Comparison of ENCODE assay signal across 20 cellular contexts in the genomic region with DNA sequence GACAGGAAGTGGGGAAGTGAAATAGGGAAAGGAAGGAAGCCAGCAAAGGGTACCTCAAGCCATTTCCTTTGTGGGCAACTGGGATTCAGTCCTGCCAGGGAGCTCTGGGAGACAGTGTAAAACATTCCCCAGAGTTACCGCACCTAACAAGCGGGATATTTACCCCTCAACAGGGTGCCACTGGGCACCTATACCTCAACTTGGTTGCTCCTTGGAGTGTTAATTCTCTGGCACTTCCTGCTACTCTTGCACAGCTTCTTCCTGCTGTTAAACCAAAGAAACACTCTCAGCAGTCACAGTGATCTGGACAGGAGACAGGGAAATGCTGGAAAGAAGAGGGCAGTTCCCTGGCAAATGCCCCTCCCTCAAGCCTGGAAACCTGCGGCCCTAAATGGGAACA.
DNase-seq lines count a peak whose midpoint lies in the region; ATAC-seq, FAIRE-seq and TF ChIP-seq lines count a peak whose summit lies in the region.
"Had no signal": no experiment of that assay in that cellular context is flagged by ENCODE, and none has a peak within 500 bp of the region (broad histone marks: within the 10 kb centered on the region; RNA-seq: fewer than 3 reads in every experiment).

No MANE protein-coding gene starts in this region.

- no peaks in the 10 kb centered on the region for H3K9me2 ChIP-seq in PC-3 (replicated peaks; ENCODE audit: low read length)

- no peaks in the 10 kb centered on the region for H3F3A ChIP-seq in PC-3 (ENCODE audit: low read length, unreplicated experiment)

- H3K4me3 ChIP-seq in left ventricle myocardium inferior (no peak overlapping the region), kidney (ENCODE audit: low read length in 2 of 2) (no peak overlapping the region), thyroid gland (replicated peaks in 1 of 3) (no peak overlapping the region), PC-3 (ENCODE audit: low read length) (no peak overlapping the region)
- H3K4me3 ChIP-seq: HAP-1, pancreas, Peyer's patch, smooth muscle cell had no signal

- peaks cover 50% of the 10 kb centered on the region for H3K4me1 Mint-ChIP-seq in WTC11
- H3K4me1 Mint-ChIP-seq: naive thymus-derived CD4-positive, alpha-beta T cell had no signal

- H4K20me1 ChIP-seq in PC-3 (ENCODE audit: low read length): no peaks in the 10 kb centered on the region

- H3K79me2 ChIP-seq in PC-3 (ENCODE audit: low read length): no peaks in the 10 kb centered on the region

- no peak for FAIRE-seq in kidney (lab: Jason Lieb, UNC)
- FAIRE-seq: pancreas had no signal

- H3K36me3 ChIP-seq in left ventricle myocardium inferior (no peaks in the 10 kb centered on the region), kidney (ENCODE audit: control insufficient read depth in 1 of 2, insufficient read depth in 2 of 2, low read length in 2 of 2) (no peaks in the 10 kb centered on the region), thyroid gland (no peaks in the 10 kb centered on the region), PC-3 (ENCODE audit: low read depth, low read length) (no peaks in the 10 kb centered on the region)
- H3K36me3 ChIP-seq: HAP-1, pancreas, Peyer's patch had no signal

- H3K27me3 ChIP-seq in left ventricle myocardium inferior (ENCODE audit: low read depth) (no peaks in the 10 kb centered on the region), thyroid gland (no peaks in the 10 kb centered on the region), PC-3 (ENCODE audit: low read length) (no peaks in the 10 kb centered on the region)
- H3K27me3 ChIP-seq: pancreas, Peyer's patch had no signal

- POLR2A ChIA-PET in WTC11 (lab: Charles Lee) (no interaction called here), PC-3 (lab: Charles Lee; ENCODE audit: unreplicated experiment) (no interaction called here)

- peaks cover 57% of the 10 kb centered on the region for H3K4me1 ChIP-seq in left ventricle myocardium inferior
- peaks cover 14 to 21% of the 10 kb centered on the region in 2 donors for H3K4me1 ChIP-seq in kidney (ENCODE audit: control insufficient read depth in 1 of 2, insufficient read depth in 1 of 2, low read depth in 1 of 2, low read length in 2 of 2)
- H3K4me1 ChIP-seq in thyroid gland: peaks cover 28 to 35% of the 10 kb centered on the region in 2 donors
- H3K4me1 ChIP-seq in PC-3 (ENCODE audit: insufficient read depth, low read length): peaks cover 6% of the 10 kb centered on the region

- ATAC-seq in left cardiac atrium (no peak), WTC11 (peak; percentile 14), PC-3 (no peak)
- ATAC-seq: activated naive CD8-positive, alpha-beta T cell treated with anti-CD3 and anti-CD28 coated beads, Interleukin-2, amount 50 U/mL, for 24 hours; activated T-helper 17 cell treated with anti-CD3 and anti-CD28 coated beads, Interleukin-2, amount 50 U/mL, for 72 hours; naive thymus-derived CD4-positive, alpha-beta T cell had no signal

- H3K4me2 ChIP-seq in PC-3 (ENCODE audit: low read length): no peak overlapping the region

- TF ChIP-seq POLR2A in thyroid gland (IDR thresholded peaks at IDR 0.05): no peak

- H3K27ac Mint-ChIP-seq in WTC11: peak overlapping the region; percentile 96
- H3K27ac Mint-ChIP-seq: activated naive CD8-positive, alpha-beta T cell treated with anti-CD3 and anti-CD28 coated beads, Interleukin-2, amount 50 U/mL, for 24 hours; activated T-helper 17 cell treated with anti-CD3 and anti-CD28 coated beads, Interleukin-2, amount 50 U/mL, for 72 hours; naive thymus-derived CD4-positive, alpha-beta T cell had no signal

- no peak overlapping the region for H2AFZ ChIP-seq in PC-3 (ENCODE audit: low read length)

- H3K9ac ChIP-seq in kidney (ENCODE audit: low read length in 2 of 2) (peak overlapping the region in 1 of 2 donors; percentile 31), PC-3 (ENCODE audit: low read length) (no peak overlapping the region)

- no peaks in the 10 kb centered on the region for H3K36me3 Mint-ChIP-seq in WTC11
- H3K36me3 Mint-ChIP-seq: CD14-positive monocyte; naive thymus-derived CD4-positive, alpha-beta T cell had no signal

- intact Hi-C loops in left ventricle myocardium inferior (cut with micrococcal nuclease) (loop anchor here (5.0 kb wide), 1 partner anchor 35 kb away; no protein-coding TSS in a partner anchor), left cardiac atrium (cut with DNase I) (loop anchor here in 1 of 2 donors (5.0 kb wide), 1 partner anchor 40 kb away; no protein-coding TSS in a partner anchor), kidney (cut with DNase I) (no loop called here), thyroid gland (cut with DNase I) (no loop called here), PC-3 (cut with micrococcal nuclease) (no loop called here)

- BruUV-seq in PC-3 (replicated peaks; lab: Mats Ljungman, UMichigan): no TSS peak

- H3K4me3 Mint-ChIP-seq in WTC11: no peak overlapping the region
- H3K4me3 Mint-ChIP-seq: activated naive CD8-positive, alpha-beta T cell treated with anti-CD3 and anti-CD28 coated beads, Interleukin-2, amount 50 U/mL, for 24 hours; activated T-helper 17 cell treated with anti-CD3 and anti-CD28 coated beads, Interleukin-2, amount 50 U/mL, for 72 hours; CD14-positive monocyte; naive thymus-derived CD4-positive, alpha-beta T cell had no signal

- TF ChIP-seq CTCF in left ventricle myocardium inferior (IDR thresholded peaks at IDR 0.05; ENCODE audit: borderline replicate concordance): no peak
- no peak for TF ChIP-seq CTCF in WTC11 (IDR thresholded peaks at IDR 0.05)
- no peak for TF ChIP-seq CTCF in kidney (IDR thresholded peaks at IDR 0.05; ENCODE audit: borderline replicate concordance, extremely low read depth, insufficient read depth)
- TF ChIP-seq CTCF in thyroid gland (IDR thresholded peaks at IDR 0.05): no peak
- no peak for TF ChIP-seq CTCF in PC-3 (conservative IDR thresholded peaks at IDR 0.05; ENCODE audit: low read depth, low read length)

- DNase-seq in left ventricle myocardium inferior: no peak
- DNase-seq in left cardiac atrium: no peak
- DNase-seq in WTC11 (ENCODE audit: low spot score): no peak
- DNase-seq in kidney: no peak
- DNase-seq in thyroid gland: no peak
- no peak for DNase-seq in PC-3
- DNase-seq in activated T-cell treated with anti-CD3 and anti-CD28 coated beads, Interleukin-2, amount 50 U/mL, for 48 hours: no peak
- DNase-seq in NK-92 treated with Interleukin-12 subunit alpha and Interleukin-12 subunit beta, amount 100 ng/mL, for 24 hours (lab: John Stamatoyannopoulos, UW): no peak
- DNase-seq: activated CD4-positive, alpha-beta T cell treated with anti-CD3 and anti-CD28 coated beads for 1 hour; activated naive CD8-positive, alpha-beta T cell treated with anti-CD3 and anti-CD28 coated beads, Interleukin-2, amount 50 U/mL, for 24 hours; GF-D8; naive thymus-derived CD4-positive, alpha-beta T cell; NCI-H146; pancreas; Peyer's patch; stimulated activated CD4-positive, alpha-beta T cell treated with anti-CD3 and anti-CD28 coated beads, Interleukin-4, amount 100 ng/mL, for 24 hours had no signal

- no peaks in the 10 kb centered on the region for H3K9me3 Mint-ChIP-seq in WTC11
- H3K9me3 Mint-ChIP-seq: activated naive CD8-positive, alpha-beta T cell treated with anti-CD3 and anti-CD28 coated beads, Interleukin-2, amount 50 U/mL, for 24 hours; activated T-helper 17 cell treated with anti-CD3 and anti-CD28 coated beads, Interleukin-2, amount 50 U/mL, for 72 hours; CD14-positive monocyte; naive thymus-derived CD4-positive, alpha-beta T cell had no signal

- H3K27ac ChIP-seq in left ventricle myocardium inferior (replicated peaks): peak overlapping the region; percentile 84
- peak overlapping the region; percentile 35 to 52 for H3K27ac ChIP-seq in kidney (ENCODE audit: low read depth in 2 of 2, low read length in 2 of 2)
- H3K27ac ChIP-seq in thyroid gland: peak overlapping the region; percentile 59 to 87 (median 77)
- no peak overlapping the region for H3K27ac ChIP-seq in PC-3 (ENCODE audit: low read length)
- H3K27ac ChIP-seq: pancreas, Peyer's patch had no signal

- H3K9me3 ChIP-seq in left ventricle myocardium inferior (replicated peaks): no peaks in the 10 kb centered on the region
- H3K9me3 ChIP-seq in kidney (ENCODE audit: control insufficient read depth in 1 of 2, low read length in 2 of 2): no peaks in the 10 kb centered on the region
- H3K9me3 ChIP-seq in thyroid gland: no peaks in the 10 kb centered on the region
- H3K9me3 ChIP-seq in PC-3 (ENCODE audit: low read length): no peaks in the 10 kb centered on the region
- H3K9me3 ChIP-seq: HAP-1, pancreas, Peyer's patch had no signal

- CTCF ChIA-PET in WTC11 (lab: Charles Lee): interaction anchor here (2.8 kb wide), 1 partner anchor 48 kb away, joined by 19 read pairs; no protein-coding TSS in a partner anchor
- CTCF ChIA-PET in PC-3 (lab: Charles Lee): no interaction called here

- H3K27me3 Mint-ChIP-seq in WTC11 (ENCODE audit: low read depth): no peaks in the 10 kb centered on the region
- H3K27me3 Mint-ChIP-seq: activated naive CD8-positive, alpha-beta T cell treated with anti-CD3 and anti-CD28 coated beads, Interleukin-2, amount 50 U/mL, for 24 hours; activated T-helper 17 cell treated with anti-CD3 and anti-CD28 coated beads, Interleukin-2, amount 50 U/mL, for 72 hours had no signal

- WGBS in thyroid gland, 2 donors: 73 to 97% methylated on average over 3 of the region's 3 CpGs

TF ChIP-seq in WTC11, 78 proteins besides CTCF, POLR2A, EP300 and RAD21:
- peak; percentile 59 for TF ChIP-seq ZNF423 (CRISPR knock-in tag; IDR thresholded peaks at IDR 0.05)
- TF ChIP-seq, protein P1, sequence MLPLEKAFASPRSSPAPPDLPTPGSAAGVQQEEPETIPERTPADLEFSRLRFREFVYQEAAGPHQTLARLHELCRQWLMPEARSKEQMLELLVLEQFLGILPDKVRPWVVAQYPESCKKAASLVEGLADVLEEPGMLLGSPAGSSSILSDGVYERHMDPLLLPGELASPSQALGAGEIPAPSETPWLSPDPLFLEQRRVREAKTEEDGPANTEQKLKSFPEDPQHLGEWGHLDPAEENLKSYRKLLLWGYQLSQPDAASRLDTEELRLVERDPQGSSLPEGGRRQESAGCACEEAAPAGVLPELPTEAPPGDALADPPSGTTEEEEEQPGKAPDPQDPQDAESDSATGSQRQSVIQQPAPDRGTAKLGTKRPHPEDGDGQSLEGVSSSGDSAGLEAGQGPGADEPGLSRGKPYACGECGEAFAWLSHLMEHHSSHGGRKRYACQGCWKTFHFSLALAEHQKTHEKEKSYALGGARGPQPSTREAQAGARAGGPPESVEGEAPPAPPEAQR (CRISPR knock-in tag; IDR thresholded peaks at IDR 0.05): no peak
